Comparison of ENCODE assay signal across 13 cellular contexts in genomic region chr10:132532784-132533560, GRCh38. TPM values are rescaled to one million over a fixed set of nuclear protein-coding genes. Genes with fewer than 3 reads are reported as not detected.
A peak's percentile ranks its signal among the peaks of the same experiment; 100 is the strongest.
DNase-seq lines count a peak whose midpoint lies in the region; ATAC-seq, FAIRE-seq and TF ChIP-seq lines count a peak whose summit lies in the region.
"Had no signal": no experiment of that assay in that cellular context is flagged by ENCODE, and none has a peak within 500 bp of the region (broad histone marks: within the 10 kb centered on the region; RNA-seq: fewer than 3 reads in every experiment).

No MANE protein-coding gene starts in this region.

- no peak for ATAC-seq in HG02610 (IDR thresholded peaks at IDR 0.05; ENCODE audit: unreplicated experiment)
- ATAC-seq: psoas muscle, upper lobe of right lung had no signal

- H3K4me1 ChIP-seq in fibroblast of lung (ENCODE audit: control insufficient read depth, extremely low read depth, insufficient read depth, low read length), result peaks cover 23% of the 10 kb centered on the region
- peaks cover 26% of the 10 kb centered on the region for H3K4me1 ChIP-seq in skeletal muscle satellite cell (ENCODE audit: control insufficient read depth, insufficient read depth, low read length)
- H3K4me1 ChIP-seq in spleen, result peaks cover 5 to 34% (median 20%) of the 10 kb centered on the region in 6 donors
- H3K4me1 ChIP-seq: SJCRH30 had no signal

- H3K27me3 ChIP-seq in fibroblast of lung (ENCODE audit: control insufficient read depth, insufficient read depth, low read length) (no peaks in the 10 kb centered on the region), skeletal muscle satellite cell (ENCODE audit: control insufficient read depth, insufficient read depth, low read length) (peaks cover 13% of the 10 kb centered on the region), spleen (replicated peaks in 1 of 7) (no peaks in the 10 kb centered on the region)
- H3K27me3 ChIP-seq: SJCRH30, upper lobe of right lung had no signal

- TF ChIP-seq CTCF in fibroblast of lung (conservative IDR thresholded peaks at IDR 0.05 in 1 of 2, IDR thresholded peaks at IDR 0.05 in 1 of 2; ENCODE audit: low read depth in 1 of 2, low read length in 2 of 2), result no peak
- TF ChIP-seq CTCF in spleen (IDR thresholded peaks at IDR 0.05 in 8 of 11, conservative IDR thresholded peaks at IDR 0.05 in 3 of 11), result no peak

- peaks cover 3% of the 10 kb centered on the region for H3K79me2 ChIP-seq in fibroblast of lung (ENCODE audit: control insufficient read depth, insufficient read depth, low read length)

- H2AFZ ChIP-seq in fibroblast of lung (ENCODE audit: low read length), result no peak overlapping the region

- H4K20me1 ChIP-seq in fibroblast of lung (ENCODE audit: control insufficient read depth, extremely low read depth, insufficient read depth, low read length), result no peaks in the 10 kb centered on the region

- H3K4me2 ChIP-seq in fibroblast of lung (ENCODE audit: extremely low read depth, insufficient read depth, low read length) (peak overlapping the region; percentile 64), skeletal muscle satellite cell (ENCODE audit: low read length) (peak overlapping the region; percentile 35)

- H3K4me3 ChIP-seq in fibroblast of lung (replicated peaks in 1 of 4; ENCODE audit: control extremely low read depth in 1 of 4, insufficient read depth in 1 of 4, low read depth in 3 of 4, low read length in 4 of 4), result no peak overlapping the region
- H3K4me3 ChIP-seq in skeletal muscle satellite cell (ENCODE audit: low read length), result no peak overlapping the region
- no peak overlapping the region for H3K4me3 ChIP-seq in spleen
- H3K4me3 ChIP-seq: psoas muscle, SJCRH30, upper lobe of right lung had no signal

- WGBS in spleen, 5 donors, result 92 to 96% (median 93%) methylated on average over 14 of the region's 14 CpGs

- DNase-seq in H54 (ENCODE audit: insufficient read length, low spot score), result peak; percentile 76
- peak; percentile 95 for DNase-seq in RPMI7951 (ENCODE audit: low read depth)
- DNase-seq in fibroblast of lung (ENCODE audit: low read depth in 2 of 2), result peak; percentile 45 to 99
- no peak for DNase-seq in spleen
- no peak for DNase-seq in KG1 (lab: John Stamatoyannopoulos, UW)
- DNase-seq: activated CD4-positive, alpha-beta T cell treated with anti-CD3 and anti-CD28 coated beads, Interleukin-2, amount 10 ng/mL, durations not matched to agents 7 days and 5 days; NCI-H2171; SJCRH30; upper lobe of right lung had no signal

- intact Hi-C loops in spleen (cut with DNase I; ENCODE audit: low total_unique reads), result loop anchor here (10.0 kb wide), 2 partner anchors 78 to 102 kb away; no protein-coding TSS in a partner anchor

- peak; percentile 98 for FAIRE-seq in H54 (lab: Jason Lieb, UNC)
- FAIRE-seq: endothelial cell of umbilical vein had no signal

- H3K27ac ChIP-seq in fibroblast of lung (ENCODE audit: insufficient read depth, low read length) (no peak overlapping the region), spleen (no peak overlapping the region)
- H3K27ac ChIP-seq: psoas muscle, SJCRH30 had no signal

- no peak overlapping the region for H3K9ac ChIP-seq in fibroblast of lung (ENCODE audit: insufficient read depth, low read length)
- H3K9ac ChIP-seq in skeletal muscle satellite cell (ENCODE audit: low read depth, low read length), result no peak overlapping the region

- H3K9me3 ChIP-seq in fibroblast of lung (ENCODE audit: control insufficient read depth, insufficient read depth, low read depth, low read length) (no peaks in the 10 kb centered on the region), skeletal muscle satellite cell (replicated peaks; ENCODE audit: low read length) (peaks cover 10% of the 10 kb centered on the region), spleen (peaks cover 0 to 23% (median 19%) of the 10 kb centered on the region in 8 donors)
- H3K9me3 ChIP-seq: psoas muscle, upper lobe of right lung had no signal

- H3K36me3 ChIP-seq in fibroblast of lung (ENCODE audit: control insufficient read depth, insufficient read depth, low read length), result no peaks in the 10 kb centered on the region
- H3K36me3 ChIP-seq in skeletal muscle satellite cell (ENCODE audit: insufficient read depth, low read length), result no peaks in the 10 kb centered on the region
- no peaks in the 10 kb centered on the region for H3K36me3 ChIP-seq in spleen
- H3K36me3 ChIP-seq: SJCRH30, upper lobe of right lung had no signal

- TF ChIP-seq POLR2A in H54 (IDR thresholded peaks at IDR 0.05; ENCODE audit: low read depth, low read length) (no peak), spleen (IDR thresholded peaks at IDR 0.05) (no peak)

RNA-seq across cellular contexts. Expression of gene INPP5A, which starts 4.6 kb away (rescaled TPM):
- total RNA-seq in RPMI7951 (2014; rRNA removed; shearing (Covaris generic)), result 25.5 and 28.1 TPM in 2 replicates
- total RNA-seq in fibroblast of lung (21.1 and 24.6 TPM in 2 replicates), spleen (10 to 100 TPM; 24.7 to 41.3 (median 33.7) TPM)
- polyA plus RNA-seq in fibroblast of lung (36.3 and 39.9 TPM in 2 replicates), spleen (10 to 100 TPM; 11.1 to 16.5 (median 11.7) TPM)
- polyA plus RNA-seq in fibroblast of lung (2012), result 28.9 and 30.0 TPM in 2 replicates
- 25.3 and 34.8 TPM in 2 replicates for polyA minus RNA-seq in fibroblast of lung (ENCODE audit: low replicate concordance)
- total RNA-seq in skeletal muscle satellite cell (2012; rRNA removed), result 11.4 and 14.9 TPM in 2 replicates

Comparison
In these comparisons a context has a peak if more than half of its experiments do, and no peak if none do; other contexts are left out.
1. DNase-seq: peak in H54 (single experiment), RPMI7951 (single experiment) and fibroblast of lung (2 of 2); none in spleen (single experiment) and KG1 (single experiment).